In genomic region chr2:206083602-206084467, GRCh38 we compare ENCODE assay signal across 8 cellular contexts. TPM values are rescaled to one million over a fixed set of nuclear protein-coding genes. Genes with fewer than 3 reads are reported as not detected.
DNase-seq lines count a peak whose midpoint lies in the region; ATAC-seq and TF ChIP-seq lines count a peak whose summit lies in the region.

No MANE protein-coding gene starts in this region.

- H3K27ac ChIP-seq in ACC112 (ENCODE audit: low read depth, low read length) (peak overlapping the region; percentile 91), OCI-LY1 (ENCODE audit: low read depth, low read length, poor library complexity, severe bottlenecking) (peak overlapping the region; percentile 80), mammary epithelial cell (ENCODE audit: insufficient read depth, low read depth, low read length) (peak overlapping the region; percentile 57), right lobe of liver (peak overlapping the region; percentile 97 to 99 (median 97)), subcutaneous abdominal adipose tissue (ENCODE audit: low read depth, low read length) (peak overlapping the region; percentile 99)

- H2AFZ ChIP-seq in ACC112 (ENCODE audit: low read length, unreplicated experiment) (peak overlapping the region; percentile 65), OCI-LY1 (ENCODE audit: low read length) (no peak overlapping the region), mammary epithelial cell (ENCODE audit: low read depth, low read length) (peak overlapping the region; percentile 90)

- 2% methylated on average over 12 of the region's 14 CpGs for whole genome bisulfite sequencing in mammary epithelial cell (ENCODE audit: low coverage, missing lambda C conversion rate)
- WGBS in right lobe of liver (ENCODE audit: insufficient coverage, low coverage, low lambda C conversion rate, missing lambda C conversion rate): 1% methylated on average over 14 of the region's 14 CpGs

- dilution Hi-C loops in mammary epithelial cell (cut with HindIII; ENCODE audit: low sequenced_read_pairs): no loop called here

- H3K27me3 ChIP-seq in ACC112 (ENCODE audit: insufficient read depth, low read length) (no peaks in the 10 kb centered on the region), OCI-LY1 (ENCODE audit: insufficient read depth, low read length) (no peaks in the 10 kb centered on the region), mammary epithelial cell (ENCODE audit: insufficient read depth, low read length) (no peaks in the 10 kb centered on the region), right lobe of liver (no peaks in the 10 kb centered on the region), subcutaneous abdominal adipose tissue (ENCODE audit: control insufficient read depth in 5 of 5, insufficient read depth in 4 of 5, low read length in 5 of 5) (no peaks in the 10 kb centered on the region)

- H3F3A ChIP-seq in OCI-LY1 (ENCODE audit: insufficient read depth, low read length): no peaks in the 10 kb centered on the region

- H3K4me1 ChIP-seq in ACC112 (ENCODE audit: control insufficient read depth, insufficient read depth, low read length, unreplicated experiment) (peaks cover 10% of the 10 kb centered on the region), OCI-LY1 (ENCODE audit: insufficient read depth, low read length, severe bottlenecking) (peaks cover 38% of the 10 kb centered on the region), mammary epithelial cell (ENCODE audit: insufficient read depth, low read length) (peaks cover 5% of the 10 kb centered on the region), right lobe of liver (peaks cover 0 to 10% (median 4%) of the 10 kb centered on the region in 4 donors), subcutaneous abdominal adipose tissue (ENCODE audit: control insufficient read depth in 5 of 5, insufficient read depth in 5 of 5, low read length in 5 of 5) (peaks cover 3 to 22% (median 20%) of the 10 kb centered on the region in 5 donors)

- H4K20me1 ChIP-seq in OCI-LY1 (ENCODE audit: insufficient read depth, low read length) (no peaks in the 10 kb centered on the region), mammary epithelial cell (ENCODE audit: insufficient read depth, low read length) (no peaks in the 10 kb centered on the region)

- peak; percentile 24 for ATAC-seq in GM18502 (IDR thresholded peaks at IDR 0.05; ENCODE audit: poor library complexity, unreplicated experiment)
- peak in 1 of 4 donors; percentile 10 for ATAC-seq in right lobe of liver
- no peak for ATAC-seq in GM18511 (IDR thresholded peaks at IDR 0.05; ENCODE audit: unreplicated experiment)

- H3K4me2 ChIP-seq in OCI-LY1 (ENCODE audit: low read length) (peak overlapping the region; percentile 99), mammary epithelial cell (ENCODE audit: insufficient read depth, low read depth, low read length) (peak overlapping the region; percentile 74)

- in situ Hi-C loops in mammary epithelial cell (cut with MboI; ENCODE audit: low sequenced_read_pairs in 2 of 2): no loop called here

- no peaks in the 10 kb centered on the region for H3K36me3 ChIP-seq in ACC112 (ENCODE audit: insufficient read depth, low read length)
- no peaks in the 10 kb centered on the region for H3K36me3 ChIP-seq in OCI-LY1 (ENCODE audit: insufficient read depth, low read length)
- no peaks in the 10 kb centered on the region for H3K36me3 ChIP-seq in mammary epithelial cell (ENCODE audit: insufficient read depth, low read length)
- H3K36me3 ChIP-seq in right lobe of liver: no peaks in the 10 kb centered on the region
- no peaks in the 10 kb centered on the region for H3K36me3 ChIP-seq in subcutaneous abdominal adipose tissue (ENCODE audit: control insufficient read depth in 5 of 5, insufficient read depth in 5 of 5, low read length in 5 of 5)

- H3K79me2 ChIP-seq in ACC112 (ENCODE audit: control insufficient read depth, insufficient read depth, low read length, unreplicated experiment) (peaks cover 67% of the 10 kb centered on the region), OCI-LY1 (ENCODE audit: insufficient read depth, low read length) (peaks cover 69% of the 10 kb centered on the region), mammary epithelial cell (ENCODE audit: insufficient read depth, low read length) (peaks cover 80% of the 10 kb centered on the region)

- TF ChIP-seq CTCF in OCI-LY1 (IDR thresholded peaks at IDR 0.05; ENCODE audit: low read length) (no peak), mammary epithelial cell (conservative IDR thresholded peaks at IDR 0.05 in 1 of 2, IDR thresholded peaks at IDR 0.05 in 1 of 2; ENCODE audit: extremely low read depth in 1 of 2, insufficient read depth in 1 of 2, low read depth in 1 of 2, low read length in 2 of 2) (no peak), right lobe of liver (IDR thresholded peaks at IDR 0.05) (no peak)

- H3K4me3 ChIP-seq in ACC112 (ENCODE audit: low read depth, low read length) (peak overlapping the region; percentile 94), OCI-LY1 (ENCODE audit: low read depth, low read length, poor library complexity, severe bottlenecking) (peak overlapping the region; percentile 98), mammary epithelial cell (replicated peaks in 1 of 3; ENCODE audit: insufficient read depth in 1 of 3, low read depth in 2 of 3, low read length in 3 of 3) (peak overlapping the region; percentile 77 to 80 (median 77)), right lobe of liver (peak overlapping the region; percentile 65 to 85 (median 77)), subcutaneous abdominal adipose tissue (ENCODE audit: low read depth in 1 of 5, low read length in 5 of 5) (peak overlapping the region; percentile 80 to 86 (median 84))

- peak; percentile 16 for DNase-seq in mammary epithelial cell
- DNase-seq in right lobe of liver: peak in 1 of 3 donors; percentile 26
- DNase-seq in NCI-H2196 (lab: John Stamatoyannopoulos, UW; ENCODE audit: unreplicated experiment): no peak

- CTCF ChIA-PET in mammary epithelial cell (lab: Charles Lee; ENCODE audit: low non-redundant PET): interaction anchor here (0.6 kb wide), 1 partner anchor 309 kb away, joined by 3 read pairs; no protein-coding TSS in a partner anchor

- H3K9me3 ChIP-seq in OCI-LY1 (ENCODE audit: low read length) (no peaks in the 10 kb centered on the region), mammary epithelial cell (replicated peaks; ENCODE audit: insufficient read depth, low read length) (no peaks in the 10 kb centered on the region), right lobe of liver (no peaks in the 10 kb centered on the region), subcutaneous abdominal adipose tissue (ENCODE audit: control insufficient read depth in 5 of 5, low read length in 5 of 5) (no peaks in the 10 kb centered on the region)

- TF ChIP-seq POLR2A in right lobe of liver (IDR thresholded peaks at IDR 0.05): no peak

- TSS peak; percentile 22 for BruUV-seq in mammary epithelial cell (replicated peaks; lab: Mats Ljungman, UMichigan)

- H3K9ac ChIP-seq in OCI-LY1 (ENCODE audit: low read length) (peak overlapping the region; percentile 94), mammary epithelial cell (ENCODE audit: insufficient read depth, low read length) (peak overlapping the region; percentile 91), subcutaneous abdominal adipose tissue (ENCODE audit: low read length in 5 of 5) (peak overlapping the region; percentile 96 to 99 (median 99))

- no peaks in the 10 kb centered on the region for H3K9me2 ChIP-seq in OCI-LY1 (ENCODE audit: low read depth, low read length)

- intact Hi-C loops in mammary epithelial cell (cut with micrococcal nuclease) (loop anchor here (2.0 kb wide), 1 partner anchor 75 kb away; the partner anchor contains the start of genes EEF1B2 and NDUFS1), right lobe of liver (cut with DNase I) (loop anchor here in 1 of 2 donors (10.0 kb wide), 1 partner anchor 71 kb away; the partner anchor contains the start of genes EEF1B2 and NDUFS1)

RNA-seq across cellular contexts. Expression of gene INO80D, which starts 2.1 kb away (rescaled TPM):
- total RNA-seq in mammary epithelial cell (10 to 100 TPM; 12.7 to 17.7 TPM), right lobe of liver (1 to 10 TPM; 5.2 to 9.0 (median 8.2) TPM)
- 5.9 TPM for polyA plus RNA-seq in mammary epithelial cell
- polyA minus RNA-seq in mammary epithelial cell: 33.6 TPM
